ENCODE assay signal across 1 cellular context in genomic region chr7:14747701-14748100, GRCh38.
TF ChIP-seq lines count a peak whose summit lies in the region.

No MANE protein-coding gene starts in this region.

TF ChIP-seq in SK-N-SH, 30 proteins besides CTCF, POLR2A, EP300 and RAD21 (continued from another document):
- TF ChIP-seq FOSL2 (IDR thresholded peaks at IDR 0.05; ENCODE audit: borderline replicate concordance, low read depth) (0 out of 2 replicates have a peak, but pooled peaks have one; percentile 6), TCF12 (IDR thresholded peaks at IDR 0.05) (peak; percentile 30; the same call in 1 of the 2 replicates), SIN3A (IDR thresholded peaks at IDR 0.05; ENCODE audit: borderline replicate concordance, low read depth, low read length) (no peak), USF1 (IDR thresholded peaks at IDR 0.05; ENCODE audit: borderline replicate concordance, low read depth) (no peak), FOXM1 (IDR thresholded peaks at IDR 0.05; ENCODE audit: low read depth) (no peak)
